1 cellular context compared by ENCODE assay signal in genomic region chr2:25586726-25587144, GRCh38.
TF ChIP-seq lines count a peak whose summit lies in the region.

No MANE protein-coding gene starts in this region.

TF ChIP-seq in SK-N-SH, 30 proteins besides CTCF, POLR2A, EP300 and RAD21 (continued from another document):
- TF ChIP-seq FOXM1 (IDR thresholded peaks at IDR 0.05; ENCODE audit: low read depth) (no peak), ELF1 (IDR thresholded peaks at IDR 0.05) (no peak), RXRA (IDR thresholded peaks at IDR 0.05; ENCODE audit: borderline replicate concordance, low read depth) (no peak), MXI1 (IDR thresholded peaks at IDR 0.05; ENCODE audit: low read depth, low read length) (peak; percentile 90), MEF2A (IDR thresholded peaks at IDR 0.05; ENCODE audit: borderline replicate concordance, low read depth) (no peak), POLR2AphosphoS5 (IDR thresholded peaks at IDR 0.05; ENCODE audit: low read depth, low read length) (no peak), TEAD4 (IDR thresholded peaks at IDR 0.05; ENCODE audit: borderline replicate concordance, insufficient read depth) (no peak), PBX3 (IDR thresholded peaks at IDR 0.05) (no peak), MAX (IDR thresholded peaks at IDR 0.05; ENCODE audit: low read depth) (no peak), FOXJ3 (CRISPR knock-in tag; IDR thresholded peaks at IDR 0.05) (peak; percentile 92), SMC3 (IDR thresholded peaks at IDR 0.05; ENCODE audit: low read depth, low read length) (no peak), IRF3 (IDR thresholded peaks at IDR 0.05; ENCODE audit: low read depth, low read length) (no peak), TAF1 (IDR thresholded peaks at IDR 0.05; ENCODE audit: borderline replicate concordance, low read depth, low read length) (no peak), USF2 (IDR thresholded peaks at IDR 0.05; ENCODE audit: borderline replicate concordance, low read depth, low read length) (no peak), YY1 (IDR thresholded peaks at IDR 0.05; ENCODE audit: low read depth) (no peak), TCF12 (IDR thresholded peaks at IDR 0.05) (peak; percentile 53; the same call in 1 of the 2 replicates)
